1 cellular context compared by ENCODE assay signal in genomic region chr6:33830635-33831240, GRCh38.
TF ChIP-seq lines count a peak whose summit lies in the region.

No MANE protein-coding gene starts in this region.

TF ChIP-seq in H1, 55 proteins besides CTCF, POLR2A, EP300 and RAD21:
- no peak for TF ChIP-seq FOSL1 (IDR thresholded peaks at IDR 0.05; ENCODE audit: insufficient read depth, low read depth, low read length)
- TF ChIP-seq BRCA1 (IDR thresholded peaks at IDR 0.05; ENCODE audit: low read depth, low read length): no peak
- TF ChIP-seq E2F6 (IDR thresholded peaks at IDR 0.05): no peak
- TF ChIP-seq HDAC2 (IDR thresholded peaks at IDR 0.05; ENCODE audit: borderline replicate concordance in 1 of 2, low read depth in 2 of 2, low read length in 2 of 2): no peak
- no peak for TF ChIP-seq SIX5 (IDR thresholded peaks at IDR 0.05; ENCODE audit: low read depth, low read length)
- no peak for TF ChIP-seq ATF3 (IDR thresholded peaks at IDR 0.05; ENCODE audit: insufficient read depth, low read depth, low read length)
- no peak for TF ChIP-seq YY1 (IDR thresholded peaks at IDR 0.05; ENCODE audit: low read depth, low read length)
- no peak for TF ChIP-seq HDAC6 (IDR thresholded peaks at IDR 0.05; ENCODE audit: low read depth, low read length)
- TF ChIP-seq CREB1 (IDR thresholded peaks at IDR 0.05): no peak
- TF ChIP-seq MAFK (IDR thresholded peaks at IDR 0.05; ENCODE audit: low read depth, low read length): no peak
- no peak for TF ChIP-seq CBX8 (IDR thresholded peaks at IDR 0.05; ENCODE audit: borderline replicate concordance, low read depth, low read length)
